1 cellular context compared by ENCODE assay signal in genomic region chr15:75452968-75453702, GRCh38.
TF ChIP-seq lines count a peak whose summit lies in the region.

No MANE protein-coding gene starts in this region.

TF ChIP-seq in GM23338, 12 proteins besides CTCF, POLR2A, EP300 and RAD21 (continued from another document):
- TF ChIP-seq, protein P1, sequence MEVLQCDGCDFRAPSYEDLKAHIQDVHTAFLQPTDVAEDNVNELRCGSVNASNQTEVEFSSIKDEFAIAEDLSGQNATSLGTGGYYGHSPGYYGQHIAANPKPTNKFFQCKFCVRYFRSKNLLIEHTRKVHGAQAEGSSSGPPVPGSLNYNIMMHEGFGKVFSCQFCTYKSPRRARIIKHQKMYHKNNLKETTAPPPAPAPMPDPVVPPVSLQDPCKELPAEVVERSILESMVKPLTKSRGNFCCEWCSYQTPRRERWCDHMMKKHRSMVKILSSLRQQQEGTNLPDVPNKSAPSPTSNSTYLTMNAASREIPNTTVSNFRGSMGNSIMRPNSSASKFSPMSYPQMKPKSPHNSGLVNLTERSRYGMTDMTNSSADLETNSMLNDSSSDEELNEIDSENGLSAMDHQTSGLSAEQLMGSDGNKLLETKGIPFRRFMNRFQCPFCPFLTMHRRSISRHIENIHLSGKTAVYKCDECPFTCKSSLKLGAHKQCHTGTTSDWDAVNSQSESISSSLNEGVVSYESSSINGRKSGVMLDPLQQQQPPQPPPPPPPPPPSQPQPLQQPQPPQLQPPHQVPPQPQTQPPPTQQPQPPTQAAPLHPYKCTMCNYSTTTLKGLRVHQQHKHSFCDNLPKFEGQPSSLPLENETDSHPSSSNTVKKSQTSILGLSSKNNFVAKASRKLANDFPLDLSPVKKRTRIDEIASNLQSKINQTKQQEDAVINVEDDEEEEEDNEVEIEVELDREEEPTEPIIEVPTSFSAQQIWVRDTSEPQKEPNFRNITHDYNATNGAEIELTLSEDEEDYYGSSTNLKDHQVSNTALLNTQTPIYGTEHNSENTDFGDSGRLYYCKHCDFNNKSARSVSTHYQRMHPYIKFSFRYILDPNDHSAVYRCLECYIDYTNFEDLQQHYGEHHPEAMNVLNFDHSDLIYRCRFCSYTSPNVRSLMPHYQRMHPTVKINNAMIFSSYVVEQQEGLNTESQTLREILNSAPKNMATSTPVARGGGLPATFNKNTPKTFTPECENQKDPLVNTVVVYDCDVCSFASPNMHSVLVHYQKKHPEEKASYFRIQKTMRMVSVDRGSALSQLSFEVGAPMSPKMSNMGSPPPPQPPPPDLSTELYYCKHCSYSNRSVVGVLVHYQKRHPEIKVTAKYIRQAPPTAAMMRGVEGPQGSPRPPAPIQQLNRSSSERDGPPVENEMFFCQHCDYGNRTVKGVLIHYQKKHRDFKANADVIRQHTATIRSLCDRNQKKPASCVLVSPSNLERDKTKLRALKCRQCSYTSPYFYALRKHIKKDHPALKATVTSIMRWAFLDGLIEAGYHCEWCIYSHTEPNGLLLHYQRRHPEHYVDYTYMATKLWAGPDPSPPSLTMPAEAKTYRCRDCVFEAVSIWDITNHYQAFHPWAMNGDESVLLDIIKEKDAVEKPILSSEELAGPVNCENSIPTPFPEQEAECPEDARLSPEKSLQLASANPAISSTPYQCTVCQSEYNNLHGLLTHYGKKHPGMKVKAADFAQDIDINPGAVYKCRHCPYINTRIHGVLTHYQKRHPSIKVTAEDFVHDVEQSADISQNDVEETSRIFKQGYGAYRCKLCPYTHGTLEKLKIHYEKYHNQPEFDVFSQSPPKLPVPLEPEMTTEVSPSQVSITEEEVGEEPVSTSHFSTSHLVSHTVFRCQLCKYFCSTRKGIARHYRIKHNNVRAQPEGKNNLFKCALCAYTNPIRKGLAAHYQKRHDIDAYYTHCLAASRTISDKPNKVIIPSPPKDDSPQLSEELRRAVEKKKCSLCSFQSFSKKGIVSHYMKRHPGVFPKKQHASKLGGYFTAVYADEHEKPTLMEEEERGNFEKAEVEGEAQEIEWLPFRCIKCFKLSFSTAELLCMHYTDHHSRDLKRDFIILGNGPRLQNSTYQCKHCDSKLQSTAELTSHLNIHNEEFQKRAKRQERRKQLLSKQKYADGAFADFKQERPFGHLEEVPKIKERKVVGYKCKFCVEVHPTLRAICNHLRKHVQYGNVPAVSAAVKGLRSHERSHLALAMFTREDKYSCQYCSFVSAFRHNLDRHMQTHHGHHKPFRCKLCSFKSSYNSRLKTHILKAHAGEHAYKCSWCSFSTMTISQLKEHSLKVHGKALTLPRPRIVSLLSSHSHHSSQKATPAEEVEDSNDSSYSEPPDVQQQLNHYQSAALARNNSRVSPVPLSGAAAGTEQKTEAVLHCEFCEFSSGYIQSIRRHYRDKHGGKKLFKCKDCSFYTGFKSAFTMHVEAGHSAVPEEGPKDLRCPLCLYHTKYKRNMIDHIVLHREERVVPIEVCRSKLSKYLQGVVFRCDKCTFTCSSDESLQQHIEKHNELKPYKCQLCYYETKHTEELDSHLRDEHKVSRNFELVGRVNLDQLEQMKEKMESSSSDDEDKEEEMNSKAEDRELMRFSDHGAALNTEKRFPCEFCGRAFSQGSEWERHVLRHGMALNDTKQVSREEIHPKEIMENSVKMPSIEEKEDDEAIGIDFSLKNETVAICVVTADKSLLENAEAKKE (CRISPR knock-in tag; IDR thresholded peaks at IDR 0.05) = no peak
- TF ChIP-seq NANOG (IDR thresholded peaks at IDR 0.05; ENCODE audit: borderline replicate concordance) (no peak), EZH2 (IDR thresholded peaks at IDR 0.05; ENCODE audit: low read depth, unreplicated experiment) (no peak), POLR2AphosphoS5 (IDR thresholded peaks at IDR 0.05; ENCODE audit: low read depth) (0 out of 2 replicates have a peak, but pooled peaks have one; percentile 21), JUNB (IDR thresholded peaks at IDR 0.05; ENCODE audit: unreplicated experiment) (no peak), ZNF331 (CRISPR knock-in tag; IDR thresholded peaks at IDR 0.05; ENCODE audit: low read depth) (no peak), ZNF114 (CRISPR knock-in tag; IDR thresholded peaks at IDR 0.05) (no peak), STAT1 (IDR thresholded peaks at IDR 0.05; ENCODE audit: unreplicated experiment) (no peak)
- TF ChIP-seq, protein P2, sequence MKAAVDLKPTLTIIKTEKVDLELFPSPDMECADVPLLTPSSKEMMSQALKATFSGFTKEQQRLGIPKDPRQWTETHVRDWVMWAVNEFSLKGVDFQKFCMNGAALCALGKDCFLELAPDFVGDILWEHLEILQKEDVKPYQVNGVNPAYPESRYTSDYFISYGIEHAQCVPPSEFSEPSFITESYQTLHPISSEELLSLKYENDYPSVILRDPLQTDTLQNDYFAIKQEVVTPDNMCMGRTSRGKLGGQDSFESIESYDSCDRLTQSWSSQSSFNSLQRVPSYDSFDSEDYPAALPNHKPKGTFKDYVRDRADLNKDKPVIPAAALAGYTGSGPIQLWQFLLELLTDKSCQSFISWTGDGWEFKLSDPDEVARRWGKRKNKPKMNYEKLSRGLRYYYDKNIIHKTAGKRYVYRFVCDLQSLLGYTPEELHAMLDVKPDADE (IDR thresholded peaks at IDR 0.05) = no peak
